In genomic region chr19:10748924-10749434, GRCh38 we compare ENCODE assay signal across 8 cellular contexts. TPM values are rescaled to one million over a fixed set of nuclear protein-coding genes. Genes with fewer than 3 reads are reported as not detected.
DNase-seq lines count a peak whose midpoint lies in the region; ATAC-seq, FAIRE-seq and TF ChIP-seq lines count a peak whose summit lies in the region.

No MANE protein-coding gene starts in this region.

- H4K20me1 ChIP-seq in endothelial cell of umbilical vein (replicated peaks; ENCODE audit: control insufficient read depth, extremely low read depth, insufficient read depth, low read length): no peaks in the 10 kb centered on the region

- no peak overlapping the region for H4K8ac ChIP-seq in neuronal stem cell (ENCODE audit: low read depth, low read length)

- H2AK5ac ChIP-seq in neuronal stem cell (ENCODE audit: low read depth, low read length): no peak overlapping the region

- CTCF ChIA-PET in endothelial cell of umbilical vein (lab: Charles Lee): no interaction called here

- no peak overlapping the region for H4K91ac ChIP-seq in neuronal stem cell (ENCODE audit: low read depth, low read length, poor library complexity)

- H3K23ac ChIP-seq in neuronal stem cell (ENCODE audit: low read depth, low read length, poor library complexity): peak overlapping the region; percentile 37

- intact Hi-C loops in endothelial cell of umbilical vein (cut with micrococcal nuclease): no loop called here

- H3K4me2 ChIP-seq in endothelial cell of umbilical vein (ENCODE audit: insufficient read depth, low read length) (no peak overlapping the region), neuronal stem cell (ENCODE audit: insufficient read depth, low read length, poor library complexity, severe bottlenecking) (no peak overlapping the region)

- H3K4me3 ChIP-seq in endothelial cell of umbilical vein (replicated peaks in 1 of 3; ENCODE audit: insufficient read depth in 1 of 3, low read depth in 1 of 3, low read length in 3 of 3) (no peak overlapping the region), neuronal stem cell (ENCODE audit: low read length in 2 of 2) (no peak overlapping the region)

- DNase-seq in SIG-M5 treated with dmso at 0.1 percent for 504 hours (lab: John Stamatoyannopoulos, UW; ENCODE audit: unreplicated experiment) (peak; percentile 7), SIG-M5 (lab: John Stamatoyannopoulos, UW) (no peak), RCC 7860 (ENCODE audit: low spot score) (peak; percentile 92), endothelial cell of umbilical vein (ENCODE audit: low read depth, low spot score) (peak; percentile 22), neuronal stem cell (ENCODE audit: low spot score) (no peak), NCI-H1417 (lab: John Stamatoyannopoulos, UW) (no peak)
- no peak for DNase-seq in activated CD8-positive, alpha-beta memory T cell treated with anti-CD3 and anti-CD28 coated beads, Interleukin-2, amount 50 U/mL, for 4 hours

- H2BK12ac ChIP-seq in neuronal stem cell (ENCODE audit: low read length): no peak overlapping the region

- no CpG with 5 or more reads among the region's 10 CpGs for WGBS in neuronal stem cell (ENCODE audit: extremely low coverage in 2 of 2, insufficient read length in 2 of 2, insufficient replicate concordance in 1 of 2), 2 donors

- no TSS peak for BruUV-seq in endothelial cell of umbilical vein (replicated peaks; lab: Mats Ljungman, UMichigan)

- peak; percentile 93 for FAIRE-seq in RCC 7860 (lab: Jason Lieb, UNC)
- FAIRE-seq in endothelial cell of umbilical vein (lab: Jason Lieb, UNC): peak; percentile 64

- H3K27ac ChIP-seq in endothelial cell of umbilical vein (ENCODE audit: insufficient read depth, low read depth, low read length): peak overlapping the region; percentile 15
- H3K27ac ChIP-seq in neuronal stem cell (replicated peaks; ENCODE audit: low read length): no peak overlapping the region

- no peak overlapping the region for H2BK15ac ChIP-seq in neuronal stem cell (ENCODE audit: low read length)

- POLR2A ChIA-PET in endothelial cell of umbilical vein (lab: Charles Lee): no interaction called here

- H3K4me1 ChIP-seq in endothelial cell of umbilical vein (ENCODE audit: control insufficient read depth, extremely low read depth, insufficient read depth, low read length) (peaks cover 27% of the 10 kb centered on the region), neuronal stem cell (ENCODE audit: control insufficient read depth in 2 of 2, insufficient read depth in 1 of 2, low read depth in 1 of 2, low read length in 2 of 2) (no peaks in the 10 kb centered on the region)

- H3K9me1 ChIP-seq in endothelial cell of umbilical vein (replicated peaks; ENCODE audit: control insufficient read depth, extremely low read depth, insufficient read depth, low read length): no peaks in the 10 kb centered on the region

- no peak overlapping the region for H3K18ac ChIP-seq in neuronal stem cell (ENCODE audit: low read length)

- ATAC-seq in GM19324 (IDR thresholded peaks at IDR 0.05; ENCODE audit: low FRiP score, unreplicated experiment): no peak

- H3K14ac ChIP-seq in neuronal stem cell (ENCODE audit: low read length): no peak overlapping the region

- TF ChIP-seq POLR2A in endothelial cell of umbilical vein (IDR thresholded peaks at IDR 0.05; ENCODE audit: low read depth, low read length): no peak

- dilution Hi-C loops in endothelial cell of umbilical vein (cut with MboI; ENCODE audit: extremely low pct_ligation_motif_present, low sequenced_read_pairs): no loop called here

- peaks cover 14% of the 10 kb centered on the region for H3K79me1 ChIP-seq in neuronal stem cell (ENCODE audit: low read depth, low read length)

- H3K27me3 ChIP-seq in endothelial cell of umbilical vein (ENCODE audit: control insufficient read depth in 2 of 2, insufficient read depth in 2 of 2, low read length in 2 of 2) (no peaks in the 10 kb centered on the region), neuronal stem cell (ENCODE audit: control insufficient read depth in 3 of 3, insufficient read depth in 3 of 3, low read depth in 1 of 3, low read length in 3 of 3) (no peaks in the 10 kb centered on the region)

- TF ChIP-seq CTCF in endothelial cell of umbilical vein (IDR thresholded peaks at IDR 0.05; ENCODE audit: extremely low read depth in 1 of 2, insufficient read depth in 1 of 2, low read depth in 1 of 2, low read length in 2 of 2): no peak

- H2AFZ ChIP-seq in endothelial cell of umbilical vein (ENCODE audit: low read depth, low read length) (no peak overlapping the region), neuronal stem cell (ENCODE audit: low read length) (no peak overlapping the region)

- H3K9ac ChIP-seq in endothelial cell of umbilical vein (replicated peaks; ENCODE audit: extremely low read depth, insufficient read depth, low read length) (no peak overlapping the region), neuronal stem cell (ENCODE audit: low read depth, low read length, poor library complexity) (no peak overlapping the region)

- peaks cover 86% of the 10 kb centered on the region for H3K79me2 ChIP-seq in endothelial cell of umbilical vein (ENCODE audit: control insufficient read depth, insufficient read depth, low read length)

- no peak overlapping the region for H3K4ac ChIP-seq in neuronal stem cell (ENCODE audit: low read length)

- H3K36me3 ChIP-seq in endothelial cell of umbilical vein (ENCODE audit: control insufficient read depth in 2 of 2, extremely low read depth in 1 of 2, insufficient read depth in 2 of 2, low read length in 2 of 2) (no peaks in the 10 kb centered on the region), neuronal stem cell (replicated peaks in 1 of 2; ENCODE audit: control insufficient read depth in 2 of 2, insufficient read depth in 2 of 2, low read length in 2 of 2) (no peaks in the 10 kb centered on the region)

- no peak overlapping the region for H2BK120ac ChIP-seq in neuronal stem cell (ENCODE audit: low read depth, low read length)

- H3K9me3 ChIP-seq in endothelial cell of umbilical vein (replicated peaks; ENCODE audit: control insufficient read depth, insufficient read depth, low read length) (no peaks in the 10 kb centered on the region), neuronal stem cell (replicated peaks in 1 of 2; ENCODE audit: control insufficient read depth in 2 of 2, insufficient read depth in 1 of 2, low read depth in 1 of 2, low read length in 2 of 2) (no peaks in the 10 kb centered on the region)

- H2BK5ac ChIP-seq in neuronal stem cell (ENCODE audit: low read length): peak overlapping the region; percentile 2

TF ChIP-seq in endothelial cell of umbilical vein, 7 proteins besides CTCF, POLR2A, EP300 and RAD21:
- no peak for TF ChIP-seq POLR2AphosphoS5 (IDR thresholded peaks at IDR 0.05; ENCODE audit: insufficient read depth, low read depth, low read length)
- no peak for TF ChIP-seq JUN (IDR thresholded peaks at IDR 0.05; ENCODE audit: borderline replicate concordance, insufficient read depth, insufficient read length, low read depth)
- no peak for TF ChIP-seq EZH2 (IDR thresholded peaks at IDR 0.05; ENCODE audit: borderline replicate concordance, low read depth, low read length, severe bottlenecking)
- TF ChIP-seq MYC (IDR thresholded peaks at IDR 0.05; ENCODE audit: low read depth, low read length): no peak
- TF ChIP-seq, protein P1, sequence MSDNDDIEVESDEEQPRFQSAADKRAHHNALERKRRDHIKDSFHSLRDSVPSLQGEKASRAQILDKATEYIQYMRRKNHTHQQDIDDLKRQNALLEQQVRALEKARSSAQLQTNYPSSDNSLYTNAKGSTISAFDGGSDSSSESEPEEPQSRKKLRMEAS (IDR thresholded peaks at IDR 0.05; ENCODE audit: insufficient read depth, insufficient read length): no peak
- TF ChIP-seq FOS (IDR thresholded peaks at IDR 0.05; ENCODE audit: borderline replicate concordance, insufficient read depth, low read length): no peak
- TF ChIP-seq GATA2 (IDR thresholded peaks at IDR 0.05; ENCODE audit: insufficient read depth, insufficient read length, low read depth, low read length): no peak
TF ChIP-seq in endothelial cell of umbilical vein: peak in this region for 0.

RNA-seq across cellular contexts. Expression of gene DNM2, which starts 31.1 kb away (rescaled TPM):
- 164 and 175 TPM in 2 replicates for total RNA-seq in endothelial cell of umbilical vein
- 81.8 and 89.9 TPM in 2 replicates for polyA plus RNA-seq in endothelial cell of umbilical vein
- polyA plus RNA-seq in endothelial cell of umbilical vein (2011; cell fraction: cytosol; rRNA removed): 59.6 and 61.8 TPM in 2 replicates
- 239 and 272 TPM in 2 replicates for polyA plus RNA-seq in endothelial cell of umbilical vein (2011; cell fraction: nucleus; rRNA removed)
- 107 and 132 TPM in 2 replicates for polyA plus RNA-seq in endothelial cell of umbilical vein (2012)
- 201 and 205 TPM in 2 replicates for polyA minus RNA-seq in endothelial cell of umbilical vein
- 86.9 TPM for polyA minus RNA-seq in endothelial cell of umbilical vein (2011; cell fraction: cytosol; rRNA and poly(A)+ RNA removed)
- polyA minus RNA-seq in endothelial cell of umbilical vein (2011; cell fraction: nucleus; rRNA and poly(A)+ RNA removed): 220 and 223 TPM in 2 replicates
- polyA plus RNA-seq in neuronal stem cell (2013, experiment 1 of 2): 49.9 TPM
- polyA plus RNA-seq in neuronal stem cell (2013, experiment 2 of 2): 49.9 TPM

RNA-seq across cellular contexts. Expression of gene QTRT1, which starts 47.7 kb away (rescaled TPM):
- 38.2 and 41.7 TPM in 2 replicates for total RNA-seq in endothelial cell of umbilical vein
- polyA plus RNA-seq in endothelial cell of umbilical vein: 61.0 and 64.9 TPM in 2 replicates
- polyA plus RNA-seq in endothelial cell of umbilical vein (2011; cell fraction: cytosol; rRNA removed): 36.7 and 47.9 TPM in 2 replicates
- polyA plus RNA-seq in endothelial cell of umbilical vein (2011; cell fraction: nucleus; rRNA removed): 149 and 158 TPM in 2 replicates
- polyA plus RNA-seq in endothelial cell of umbilical vein (2012): 39.2 and 46.7 TPM in 2 replicates
- polyA minus RNA-seq in endothelial cell of umbilical vein: 13.0 and 17.8 TPM in 2 replicates
- 16.8 TPM for polyA minus RNA-seq in endothelial cell of umbilical vein (2011; cell fraction: cytosol; rRNA and poly(A)+ RNA removed)
- 16.3 and 22.8 TPM in 2 replicates for polyA minus RNA-seq in endothelial cell of umbilical vein (2011; cell fraction: nucleus; rRNA and poly(A)+ RNA removed)
- polyA plus RNA-seq in neuronal stem cell (2013, experiment 1 of 2): 17.9 TPM
- polyA plus RNA-seq in neuronal stem cell (2013, experiment 2 of 2): 16.9 TPM

Comparison
In these comparisons a context has a peak if more than half of its experiments do, and no peak if none do; other contexts are left out.
1. DNase-seq: peak in SIG-M5 treated with dmso at 0.1 percent for 504 hours (single experiment), RCC 7860 (single experiment) and endothelial cell of umbilical vein (single experiment); none in SIG-M5 (single experiment), neuronal stem cell (single experiment), activated CD8-positive, alpha-beta memory T cell treated with anti-CD3 and anti-CD28 coated beads, Interleukin-2, amount 50 U/mL, for 4 hours (single experiment) and NCI-H1417 (0 of 3).